18 cellular contexts compared by ENCODE assay signal in the genomic region with DNA sequence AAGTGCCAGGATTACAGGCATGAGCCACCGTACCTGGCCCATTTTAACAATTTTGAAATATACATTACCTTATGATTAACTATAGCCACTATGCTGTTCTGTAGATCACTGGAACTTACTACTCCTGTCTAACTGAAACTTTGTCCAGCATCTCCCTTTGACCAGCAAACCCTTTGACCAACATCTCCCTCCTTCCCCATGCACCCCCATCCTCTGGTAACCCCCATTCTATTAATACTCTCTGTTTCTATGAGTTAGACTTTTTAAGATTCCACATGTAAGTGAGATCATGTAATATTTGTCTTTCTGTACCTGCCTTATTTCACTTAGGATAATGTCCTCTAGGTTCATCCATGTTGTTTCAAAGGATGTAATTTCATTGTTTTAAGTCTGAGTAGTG.
A peak's percentile ranks its signal among the peaks of the same experiment; 100 is the strongest.
DNase-seq lines count a peak whose midpoint lies in the region; ATAC-seq, FAIRE-seq and TF ChIP-seq lines count a peak whose summit lies in the region.
"Had no signal": no experiment of that assay in that cellular context is flagged by ENCODE, and none has a peak within 500 bp of the region (broad histone marks: within the 10 kb centered on the region; RNA-seq: fewer than 3 reads in every experiment).

No MANE protein-coding gene starts in this region.

- H3K36me3 ChIP-seq in Caco-2 (ENCODE audit: control insufficient read depth, insufficient read depth, low read length) (no peaks in the 10 kb centered on the region; the same call in 1 of the 2 replicates), Loucy (ENCODE audit: insufficient read depth, low read length) (peaks cover 27% of the 10 kb centered on the region; the same call in 1 of the 2 replicates)

- no peak for DNase-seq in activated CD4-positive, alpha-beta T cell treated with anti-CD3 and anti-CD28 coated beads, Interleukin-2, amount 10 ng/mL, durations not matched to agents 24 days and 14 days
- DNase-seq in activated CD4-positive, alpha-beta T cell treated with anti-CD3 and anti-CD28 coated beads, Interleukin-2, amount 10 ng/mL, durations not matched to agents 7 days and 5 days = no peak
- no peak for DNase-seq in A549 (ENCODE audit: low read depth in 1 of 2, low spot score in 1 of 2)
- no peak for DNase-seq in Caco-2
- no peak for DNase-seq in HPDE6-E6E7 (ENCODE audit: extremely low spot score)
- no peak for DNase-seq in stimulated activated CD4-positive, alpha-beta T cell treated with anti-CD3 and anti-CD28 coated beads, Interleukin-2, amount 100 ng/mL, for 24 hours
- DNase-seq: ACHN; CD8-positive, alpha-beta memory T cell; DMS53; GM23248; IMR-90 had no signal

- H3K9me2 ChIP-seq in Loucy (replicated peaks; ENCODE audit: low read depth, low read length) = no peaks in the 10 kb centered on the region

- no peaks in the 10 kb centered on the region for H3K9me3 ChIP-seq in A549
- H3K9me3 ChIP-seq in Caco-2 = no peaks in the 10 kb centered on the region
- H3K9me3 ChIP-seq in Loucy (ENCODE audit: insufficient read depth, low read depth, low read length) = no peaks in the 10 kb centered on the region

- no peak for TF ChIP-seq RAD21 in A549 (conservative IDR thresholded peaks at IDR 0.05 in 1 of 2, IDR thresholded peaks at IDR 0.05 in 1 of 2)

- peaks cover 24% of the 10 kb centered on the region for H3F3A ChIP-seq in Loucy (ENCODE audit: low read depth)

- peak overlapping the region; percentile 85 for H3K9ac ChIP-seq in Loucy (ENCODE audit: low read depth, low read length, poor library complexity, severe bottlenecking)
- H3K9ac ChIP-seq: GM23248 had no signal

- peaks cover 8% of the 10 kb centered on the region for H3K9me3 Mint-ChIP-seq in activated CD4-positive, alpha-beta T cell treated with anti-CD3 and anti-CD28 coated beads, Interleukin-2, amount 10 ng/mL, durations not matched to agents 24 days and 14 days
- H3K9me3 Mint-ChIP-seq in activated CD4-positive, alpha-beta T cell treated with anti-CD3 and anti-CD28 coated beads, Interleukin-2, amount 10 ng/mL, durations not matched to agents 7 days and 5 days = no peaks in the 10 kb centered on the region
- H3K9me3 Mint-ChIP-seq in Caco-2 (ENCODE audit: unreplicated experiment) = no peaks in the 10 kb centered on the region
- H3K9me3 Mint-ChIP-seq: CD8-positive, alpha-beta memory T cell had no signal

- H3K27me3 ChIP-seq in Caco-2 (replicated peaks; ENCODE audit: control insufficient read depth, insufficient read depth, low read length) (no peaks in the 10 kb centered on the region), Loucy (ENCODE audit: insufficient read depth, low read length, poor library complexity, severe bottlenecking) (no peaks in the 10 kb centered on the region)

- no peak for TF ChIP-seq EP300 in A549 (IDR thresholded peaks at IDR 0.05)

- no peaks in the 10 kb centered on the region for H3K27me3 Mint-ChIP-seq in activated CD4-positive, alpha-beta T cell treated with anti-CD3 and anti-CD28 coated beads, Interleukin-2, amount 10 ng/mL, durations not matched to agents 24 days and 14 days
- H3K27me3 Mint-ChIP-seq in activated CD4-positive, alpha-beta T cell treated with anti-CD3 and anti-CD28 coated beads, Interleukin-2, amount 10 ng/mL, durations not matched to agents 7 days and 5 days = no peaks in the 10 kb centered on the region
- H3K27me3 Mint-ChIP-seq in Caco-2 (ENCODE audit: insufficient read depth, unreplicated experiment) = no peaks in the 10 kb centered on the region

- H2AFZ ChIP-seq in Loucy (ENCODE audit: low read length) = no peak overlapping the region
- H2AFZ ChIP-seq: GM23248 had no signal

- intact Hi-C loops in activated CD4-positive, alpha-beta T cell treated with anti-CD3 and anti-CD28 coated beads, Interleukin-2, amount 10 ng/mL, durations not matched to agents 24 days and 14 days (cut with micrococcal nuclease) = no loop called here
- intact Hi-C loops in Caco-2 (cut with micrococcal nuclease; ENCODE audit: unreplicated experiment) = loop anchor here (10.0 kb wide), 1 partner anchor 300 kb away; no protein-coding TSS in a partner anchor

- TF ChIP-seq POLR2A in A549 (IDR thresholded peaks at IDR 0.05; ENCODE audit: low read length) = no peak

- POLR2A ChIA-PET in activated CD4-positive, alpha-beta T cell treated with anti-CD3 and anti-CD28 coated beads, Interleukin-2, amount 10 ng/mL, durations not matched to agents 7 days and 5 days (lab: Charles Lee) = no interaction called here
- POLR2A ChIA-PET in A549 (lab: Yijun Ruan, JAX) (no interaction called here), Caco-2 (lab: Charles Lee) (no interaction called here)

- H3K79me2 ChIP-seq in Loucy (ENCODE audit: insufficient read depth, low read length) = peaks cover 87% of the 10 kb centered on the region

- FAIRE-seq in A549 (lab: Jason Lieb, UNC) = peak; percentile 89
- FAIRE-seq: H54 had no signal

- no peaks in the 10 kb centered on the region for H4K20me1 ChIP-seq in Loucy (ENCODE audit: insufficient read depth, low read length, poor library complexity, severe bottlenecking)

- no TSS peak for BruUV-seq in Caco-2 (replicated peaks; lab: Mats Ljungman, UMichigan)

- CTCF ChIA-PET in activated CD4-positive, alpha-beta T cell treated with anti-CD3 and anti-CD28 coated beads, Interleukin-2, amount 10 ng/mL, durations not matched to agents 7 days and 5 days (lab: Charles Lee) = no interaction called here
- CTCF ChIA-PET in A549 (lab: Yijun Ruan, JAX) (interaction anchor here (1.9 kb wide), 1 partner anchor 11 kb away, joined by 4 read pairs; no protein-coding TSS in a partner anchor), Caco-2 (lab: Charles Lee) (no interaction called here)

- TF ChIP-seq CTCF in A549 (IDR thresholded peaks at IDR 0.05) (no peak), Caco-2 (IDR thresholded peaks at IDR 0.05; ENCODE audit: insufficient read depth in 1 of 2, low read depth in 1 of 2, low read length in 1 of 2, severe bottlenecking in 1 of 2, unreplicated experiment in 1 of 2) (no peak), Loucy (conservative IDR thresholded peaks at IDR 0.05; ENCODE audit: low read length) (no peak)

- peaks cover 38% of the 10 kb centered on the region for H3K4me1 ChIP-seq in A549
- peaks cover 31% of the 10 kb centered on the region for H3K4me1 ChIP-seq in Caco-2
- peaks cover 90% of the 10 kb centered on the region for H3K4me1 ChIP-seq in Loucy (ENCODE audit: insufficient read depth, low read length, poor library complexity, severe bottlenecking)

- H3K4me1 Mint-ChIP-seq in activated CD4-positive, alpha-beta T cell treated with anti-CD3 and anti-CD28 coated beads, Interleukin-2, amount 10 ng/mL, durations not matched to agents 24 days and 14 days = peaks cover 40% of the 10 kb centered on the region
- H3K4me1 Mint-ChIP-seq in activated CD4-positive, alpha-beta T cell treated with anti-CD3 and anti-CD28 coated beads, Interleukin-2, amount 10 ng/mL, durations not matched to agents 7 days and 5 days = peaks cover 22% of the 10 kb centered on the region
- peaks cover 70% of the 10 kb centered on the region for H3K4me1 Mint-ChIP-seq in Caco-2 (ENCODE audit: low read depth, unreplicated experiment)

- H3K4me2 ChIP-seq in A549 (no peak overlapping the region), Loucy (ENCODE audit: low read depth, low read length, poor library complexity, severe bottlenecking) (no peak overlapping the region)

- no peak overlapping the region for H3K4me3 ChIP-seq in A549
- H3K4me3 ChIP-seq in Caco-2 (ENCODE audit: low read depth, low read length) = no peak overlapping the region
- H3K4me3 ChIP-seq in Loucy (ENCODE audit: low read length, poor library complexity, severe bottlenecking) = no peak overlapping the region
- H3K4me3 ChIP-seq: GM23248 had no signal

- no peak for ATAC-seq in A549
- ATAC-seq in HG02870 (IDR thresholded peaks at IDR 0.05; ENCODE audit: unreplicated experiment) = no peak
- ATAC-seq: HCT116 had no signal

- no peak overlapping the region for H3K4me3 Mint-ChIP-seq in activated CD4-positive, alpha-beta T cell treated with anti-CD3 and anti-CD28 coated beads, Interleukin-2, amount 10 ng/mL, durations not matched to agents 24 days and 14 days
- H3K4me3 Mint-ChIP-seq in activated CD4-positive, alpha-beta T cell treated with anti-CD3 and anti-CD28 coated beads, Interleukin-2, amount 10 ng/mL, durations not matched to agents 7 days and 5 days = no peak overlapping the region
- H3K4me3 Mint-ChIP-seq in Caco-2 (ENCODE audit: unreplicated experiment) = no peak overlapping the region
- H3K4me3 Mint-ChIP-seq: CD14-positive monocyte; CD8-positive, alpha-beta memory T cell had no signal

- 75% methylated on average over 1 of the region's 1 CpG for WGBS in A549 (ENCODE audit: missing lambda C conversion rate)

- no peak overlapping the region for H3K27ac ChIP-seq in A549
- H3K27ac ChIP-seq: 22Rv1, GM23248, HL-60 had no signal

- peaks cover 21% of the 10 kb centered on the region for H3K36me3 Mint-ChIP-seq in activated CD4-positive, alpha-beta T cell treated with anti-CD3 and anti-CD28 coated beads, Interleukin-2, amount 10 ng/mL, durations not matched to agents 24 days and 14 days (ENCODE audit: low read depth)
- peaks cover 5% of the 10 kb centered on the region for H3K36me3 Mint-ChIP-seq in activated CD4-positive, alpha-beta T cell treated with anti-CD3 and anti-CD28 coated beads, Interleukin-2, amount 10 ng/mL, durations not matched to agents 7 days and 5 days (ENCODE audit: low read depth)
- H3K36me3 Mint-ChIP-seq in Caco-2 (ENCODE audit: insufficient read depth, unreplicated experiment) = peaks cover 50% of the 10 kb centered on the region

- peak overlapping the region; percentile 6 for H3K27ac Mint-ChIP-seq in activated CD4-positive, alpha-beta T cell treated with anti-CD3 and anti-CD28 coated beads, Interleukin-2, amount 10 ng/mL, durations not matched to agents 24 days and 14 days
- no peak overlapping the region for H3K27ac Mint-ChIP-seq in activated CD4-positive, alpha-beta T cell treated with anti-CD3 and anti-CD28 coated beads, Interleukin-2, amount 10 ng/mL, durations not matched to agents 7 days and 5 days
- H3K27ac Mint-ChIP-seq in Caco-2 (ENCODE audit: unreplicated experiment) = peak overlapping the region; percentile 42

TF ChIP-seq in A549, 52 proteins besides CTCF, POLR2A, EP300 and RAD21 (continues in another document):
- no peak for TF ChIP-seq FOSB (CRISPR knock-in tag; IDR thresholded peaks at IDR 0.05)
- TF ChIP-seq, protein P1, sequence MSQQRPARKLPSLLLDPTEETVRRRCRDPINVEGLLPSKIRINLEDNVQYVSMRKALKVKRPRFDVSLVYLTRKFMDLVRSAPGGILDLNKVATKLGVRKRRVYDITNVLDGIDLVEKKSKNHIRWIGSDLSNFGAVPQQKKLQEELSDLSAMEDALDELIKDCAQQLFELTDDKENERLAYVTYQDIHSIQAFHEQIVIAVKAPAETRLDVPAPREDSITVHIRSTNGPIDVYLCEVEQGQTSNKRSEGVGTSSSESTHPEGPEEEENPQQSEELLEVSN (IDR thresholded peaks at IDR 0.05; ENCODE audit: borderline replicate concordance, low read depth) = no peak
